In the genomic region with DNA sequence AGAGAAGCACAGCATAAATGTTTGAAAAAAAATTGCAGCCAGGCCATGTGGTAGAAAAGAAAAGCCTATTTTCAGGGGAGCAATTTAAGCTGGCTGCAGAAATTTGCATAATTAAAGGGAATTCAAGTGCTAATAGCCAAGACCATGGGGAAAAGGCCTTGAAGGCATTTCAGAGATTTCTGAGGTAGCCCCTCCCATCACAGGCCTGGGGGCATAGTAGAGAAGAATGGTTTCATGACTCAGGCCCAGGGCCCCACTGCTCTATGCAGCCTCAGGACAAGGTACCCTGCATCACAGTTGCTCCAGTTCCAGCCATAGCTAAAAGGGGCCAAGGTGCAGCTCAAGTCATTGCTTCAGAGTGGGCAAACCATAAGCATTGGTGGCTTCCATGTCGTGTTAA, we compare ENCODE assay signal across 24 cellular contexts.
"Had no signal": no experiment of that assay in that cellular context is flagged by ENCODE, and none has a peak within 500 bp of the region (broad histone marks: within the 10 kb centered on the region; RNA-seq: fewer than 3 reads in every experiment).

No MANE protein-coding gene starts in this region.

- DNase-seq: activated CD4-positive, alpha-beta memory T cell treated with anti-CD3 and anti-CD28 coated beads, Interleukin-2, amount 10 ng/mL, durations not matched to agents 7 days and 5 days; activated CD4-positive, alpha-beta T cell treated with anti-CD3 and anti-CD28 coated beads, Interleukin-2, amount 10 ng/mL, durations not matched to agents 24 days and 14 days; activated CD4-positive, CD25-positive, alpha-beta regulatory T cell treated with anti-CD3 and anti-CD28 coated beads, Interleukin-2, amount 50 U/mL, for 72 hours; activated CD8-positive, alpha-beta memory T cell treated with anti-CD3 and anti-CD28 coated beads, Interleukin-2, amount 10 ng/mL, durations not matched to agents 7 days and 5 days; activated naive CD4-positive, alpha-beta T cell; activated T-cell treated with anti-CD3 and anti-CD28 coated beads for 4 hours; activated T-cell treated with anti-CD3 and anti-CD28 coated beads, Interleukin-2, amount 50 U/mL, for 72 hours; anterior cingulate cortex; effector CD8-positive, alpha-beta T cell; left ventricle myocardium inferior; mucosa of descending colon; stimulated activated CD4-positive, alpha-beta T cell treated with anti-CD3 and anti-CD28 coated beads, Interleukin-1b, Interleukin-23, amount 100 ng/mL, for 48 hours; stimulated activated naive B cell treated with anti-CD40 and anti-IgM and Interleukin-4, amounts not matched to agents 10 μg/mL and 1 μg/mL and 100 μg/mL, for 72 hours; T-helper 9 cell; tibial artery; upper lobe of right lung; WERI-Rb-1 had no signal

- H3K4me3 Mint-ChIP-seq: activated CD4-positive, alpha-beta memory T cell treated with anti-CD3 and anti-CD28 coated beads, Interleukin-2, amount 10 ng/mL, durations not matched to agents 7 days and 5 days; activated CD4-positive, alpha-beta T cell treated with anti-CD3 and anti-CD28 coated beads, Interleukin-2, amount 10 ng/mL, durations not matched to agents 24 days and 14 days; activated CD8-positive, alpha-beta memory T cell treated with anti-CD3 and anti-CD28 coated beads, Interleukin-2, amount 10 ng/mL, durations not matched to agents 7 days and 5 days; activated T-cell treated with anti-CD3 and anti-CD28 coated beads, Interleukin-2, amount 50 U/mL, for 72 hours; natural killer cell treated with Interleukin-12 subunit alpha and Interleukin-12 subunit beta and Interleukin-15 and Interleukin-18, amount 100 ng/mL, for 72 hours; stimulated activated naive B cell treated with anti-CD40 and anti-IgM and Interleukin-4, amounts not matched to agents 10 μg/mL and 1 μg/mL and 100 μg/mL, for 72 hours; T-helper 1 cell treated with Interleukin-12 subunit alpha and Interleukin-12 subunit beta and Interleukin-4 antibody, amounts not matched to agents 30 μg/mL and 1 μg/mL, for 36 hours had no signal

- H3K9me3 Mint-ChIP-seq: activated CD4-positive, alpha-beta T cell treated with anti-CD3 and anti-CD28 coated beads, Interleukin-2, amount 10 ng/mL, durations not matched to agents 24 days and 14 days had no signal

- H3K36me3 ChIP-seq: left ventricle myocardium inferior, right atrium auricular region, suprapubic skin, tibial artery, upper lobe of right lung, WERI-Rb-1 had no signal

- H3K36me3 Mint-ChIP-seq: activated CD8-positive, alpha-beta memory T cell treated with anti-CD3 and anti-CD28 coated beads, Interleukin-2, amount 10 ng/mL, durations not matched to agents 7 days and 5 days; activated naive CD4-positive, alpha-beta T cell treated with anti-CD3 and anti-CD28 coated beads, Interleukin-2, amount 50 U/mL, for 72 hours; natural killer cell treated with Interleukin-12 subunit alpha and Interleukin-12 subunit beta and Interleukin-15 and Interleukin-18, amount 100 ng/mL, for 72 hours; stimulated activated naive B cell treated with anti-CD40 and anti-IgM and Interleukin-4, amounts not matched to agents 10 μg/mL and 1 μg/mL and 100 μg/mL, for 72 hours had no signal

- H3K4me2 ChIP-seq: smooth muscle cell had no signal

- H3K4me1 ChIP-seq: left ventricle myocardium inferior, right atrium auricular region, suprapubic skin, tibial artery, upper lobe of right lung had no signal

- H3K4me1 Mint-ChIP-seq: activated CD4-positive, alpha-beta memory T cell treated with anti-CD3 and anti-CD28 coated beads, Interleukin-2, amount 10 ng/mL, durations not matched to agents 7 days and 5 days; activated CD4-positive, alpha-beta T cell treated with anti-CD3 and anti-CD28 coated beads, Interleukin-2, amount 10 ng/mL, durations not matched to agents 24 days and 14 days; activated CD8-positive, alpha-beta memory T cell treated with anti-CD3 and anti-CD28 coated beads, Interleukin-2, amount 10 ng/mL, durations not matched to agents 7 days and 5 days; stimulated activated naive B cell treated with anti-CD40 and anti-IgM and Interleukin-4, amounts not matched to agents 10 μg/mL and 1 μg/mL and 100 μg/mL, for 72 hours had no signal

- H3K27ac Mint-ChIP-seq: activated CD4-positive, alpha-beta memory T cell treated with anti-CD3 and anti-CD28 coated beads, Interleukin-2, amount 10 ng/mL, durations not matched to agents 7 days and 5 days; activated CD4-positive, alpha-beta T cell treated with anti-CD3 and anti-CD28 coated beads, Interleukin-2, amount 10 ng/mL, durations not matched to agents 24 days and 14 days; activated CD8-positive, alpha-beta memory T cell treated with anti-CD3 and anti-CD28 coated beads, Interleukin-2, amount 10 ng/mL, durations not matched to agents 7 days and 5 days; activated naive CD4-positive, alpha-beta T cell treated with anti-CD3 and anti-CD28 coated beads, Interleukin-2, amount 50 U/mL, for 72 hours; activated T-cell treated with anti-CD3 and anti-CD28 coated beads, Interleukin-2, amount 50 U/mL, for 72 hours; natural killer cell treated with Interleukin-12 subunit alpha and Interleukin-12 subunit beta and Interleukin-15 and Interleukin-18, amount 100 ng/mL, for 72 hours; stimulated activated naive B cell treated with anti-CD40 and anti-IgM and Interleukin-4, amounts not matched to agents 10 μg/mL and 1 μg/mL and 100 μg/mL, for 72 hours; T-helper 1 cell treated with Interleukin-12 subunit alpha and Interleukin-12 subunit beta and Interleukin-4 antibody, amounts not matched to agents 30 μg/mL and 1 μg/mL, for 36 hours had no signal

- H3K27me3 Mint-ChIP-seq: activated CD4-positive, alpha-beta memory T cell treated with anti-CD3 and anti-CD28 coated beads, Interleukin-2, amount 10 ng/mL, durations not matched to agents 7 days and 5 days; activated CD4-positive, alpha-beta T cell treated with anti-CD3 and anti-CD28 coated beads, Interleukin-2, amount 10 ng/mL, durations not matched to agents 24 days and 14 days; activated CD8-positive, alpha-beta memory T cell treated with anti-CD3 and anti-CD28 coated beads, Interleukin-2, amount 10 ng/mL, durations not matched to agents 7 days and 5 days; natural killer cell treated with Interleukin-12 subunit alpha and Interleukin-12 subunit beta and Interleukin-15 and Interleukin-18, amount 100 ng/mL, for 72 hours; stimulated activated naive B cell treated with anti-CD40 and anti-IgM and Interleukin-4, amounts not matched to agents 10 μg/mL and 1 μg/mL and 100 μg/mL, for 72 hours had no signal

- ATAC-seq: activated CD8-positive, alpha-beta memory T cell treated with anti-CD3 and anti-CD28 coated beads, Interleukin-2, amount 10 ng/mL, durations not matched to agents 7 days and 5 days; activated naive CD4-positive, alpha-beta T cell treated with anti-CD3 and anti-CD28 coated beads, Interleukin-2, amount 50 U/mL, for 72 hours; activated T-cell treated with anti-CD3 and anti-CD28 coated beads, Interleukin-2, amount 50 U/mL, for 72 hours; mucosa of descending colon; natural killer cell treated with Interleukin-12 subunit alpha and Interleukin-12 subunit beta and Interleukin-15 and Interleukin-18, amount 100 ng/mL, for 72 hours; stimulated activated naive B cell treated with anti-CD40 and anti-IgM and Interleukin-4, amounts not matched to agents 10 μg/mL and 1 μg/mL and 100 μg/mL, for 72 hours; upper lobe of right lung had no signal

- H3K27ac ChIP-seq: left ventricle myocardium inferior, right atrium auricular region, suprapubic skin, tibial artery, upper lobe of right lung, WERI-Rb-1 had no signal

- H3K27me3 ChIP-seq: right atrium auricular region, suprapubic skin, tibial artery, upper lobe of right lung had no signal

- H3K9me3 ChIP-seq: mucosa of descending colon, suprapubic skin, upper lobe of right lung had no signal

- H3K4me3 ChIP-seq: left ventricle myocardium inferior, lung, mucosa of descending colon, right atrium auricular region, smooth muscle cell, suprapubic skin, tibial artery, upper lobe of right lung had no signal
